Comparison of ENCODE assay signal across 8 cellular contexts in genomic region chr3:10242182-10243065, GRCh38. TPM values are rescaled to one million over a fixed set of nuclear protein-coding genes. Genes with fewer than 3 reads are reported as not detected.
DNase-seq lines count a peak whose midpoint lies in the region; ATAC-seq lines count a peak whose summit lies in the region.

No MANE protein-coding gene starts in this region.

- ATAC-seq in left cardiac atrium (peak; percentile 65 to 74), GM21526 (IDR thresholded peaks at IDR 0.05; ENCODE audit: low FRiP score, unreplicated experiment) (no peak), GM19395 (IDR thresholded peaks at IDR 0.05; ENCODE audit: unreplicated experiment) (no peak), GM18520 (IDR thresholded peaks at IDR 0.05; ENCODE audit: unreplicated experiment) (no peak)

- H3K79me2 ChIP-seq in Karpas-422 (ENCODE audit: low read length) = no peaks in the 10 kb centered on the region

- H3K4me3 ChIP-seq in Karpas-422 (ENCODE audit: low read length) = no peak overlapping the region

- H3K36me3 ChIP-seq in Karpas-422 (ENCODE audit: insufficient read depth, low read length) = no peaks in the 10 kb centered on the region

- no peak for DNase-seq in Karpas-422
- DNase-seq in activated CD8-positive, alpha-beta memory T cell treated with anti-CD3 and anti-CD28 coated beads for 1 hour (ENCODE audit: extremely low read depth in 1 of 2, low read depth in 1 of 2) = peak; percentile 56 to 61
- DNase-seq in left cardiac atrium = no peak
- DNase-seq in stimulated activated CD8-positive, alpha-beta memory T cell treated with anti-CD3 and anti-CD28 coated beads, Interleukin-15, amount 100 ng/mL, for 24 hours (ENCODE audit: low read depth) = peak; percentile 23
- no peak for DNase-seq in DMS153 (lab: John Stamatoyannopoulos, UW)

- H3K4me1 ChIP-seq in Karpas-422 (ENCODE audit: low read length) = peaks cover under 1% of the 10 kb centered on the region

- no peak overlapping the region for H3K27ac ChIP-seq in Karpas-422 (ENCODE audit: low read length)

- H2AFZ ChIP-seq in Karpas-422 (ENCODE audit: low read length) = peak overlapping the region; percentile 62; the same call in 1 of the 2 replicates

- intact Hi-C loops in left cardiac atrium (cut with DNase I) = no loop called here

- H3K9ac ChIP-seq in Karpas-422 (ENCODE audit: low read length) = no peak overlapping the region

- H4K20me1 ChIP-seq in Karpas-422 (ENCODE audit: insufficient read depth, low read depth, low read length) = no peaks in the 10 kb centered on the region

- H3K9me3 ChIP-seq in Karpas-422 (ENCODE audit: low read length) = peaks cover 8% of the 10 kb centered on the region

- H3K4me2 ChIP-seq in Karpas-422 (ENCODE audit: low read depth, low read length, poor library complexity, severe bottlenecking) = no peak overlapping the region

- H3K9me2 ChIP-seq in Karpas-422 (replicated peaks; ENCODE audit: insufficient read depth, low read length) = no peaks in the 10 kb centered on the region

- H3K27me3 ChIP-seq in Karpas-422 (ENCODE audit: low read length) = no peaks in the 10 kb centered on the region

RNA-seq across cellular contexts. Expression of gene TATDN2, which starts 5.8 kb away (rescaled TPM):
- total RNA-seq in Karpas-422 (2014; rRNA removed; shearing (Covaris generic); ENCODE audit: low replicate concordance) = 17.6 and 20.8 TPM in 2 replicates
- total RNA-seq in left cardiac atrium = 10 to 100 TPM; 17.9 to 27.0 TPM

RNA-seq across cellular contexts. Expression of gene GHRL, which starts 50.3 kb away (rescaled TPM):
- total RNA-seq in Karpas-422 (2014; rRNA removed; shearing (Covaris generic); ENCODE audit: low replicate concordance) = 1.1 TPM in 1 of 2 replicates, not detected in the other
- total RNA-seq in left cardiac atrium = under 1 TPM in 1 of 2 donors, not detected in 1; 0.60 TPM

Comparison
In these comparisons a context has a peak if more than half of its experiments do, and no peak if none do; other contexts are left out.
1. DNase-seq: peak in activated CD8-positive, alpha-beta memory T cell treated with anti-CD3 and anti-CD28 coated beads for 1 hour (2 of 2) and stimulated activated CD8-positive, alpha-beta memory T cell treated with anti-CD3 and anti-CD28 coated beads, Interleukin-15, amount 100 ng/mL, for 24 hours (single experiment); none in Karpas-422 (single experiment), left cardiac atrium (single experiment) and DMS153 (single experiment).
2. ATAC-seq: peak in left cardiac atrium (2 of 2); none in GM21526 (single experiment), GM19395 (single experiment) and GM18520 (single experiment).